1 cellular context compared by ENCODE assay signal in genomic region chr22:38974826-38975175, GRCh38.
TF ChIP-seq lines count a peak whose summit lies in the region.

No MANE protein-coding gene starts in this region.

TF ChIP-seq in H1, 55 proteins besides CTCF, POLR2A, EP300 and RAD21:
- TF ChIP-seq SUZ12 (IDR thresholded peaks at IDR 0.05; ENCODE audit: low read length) (no peak), PHF8 (conservative IDR thresholded peaks at IDR 0.05; ENCODE audit: low read depth, low read length) (no peak), JUND (IDR thresholded peaks at IDR 0.05; ENCODE audit: low read length) (no peak), FOSL1 (IDR thresholded peaks at IDR 0.05; ENCODE audit: insufficient read depth, low read depth, low read length) (no peak), RBBP5 (IDR thresholded peaks at IDR 0.05; ENCODE audit: borderline replicate concordance, low read depth, low read length) (no peak), SIRT6 (IDR thresholded peaks at IDR 0.05; ENCODE audit: low read length) (no peak), KDM4A (IDR thresholded peaks at IDR 0.05; ENCODE audit: low read depth, low read length, severe bottlenecking) (no peak), BCL11A (IDR thresholded peaks at IDR 0.05; ENCODE audit: low read depth in 2 of 2, low read length in 2 of 2) (no peak), KDM1A (IDR thresholded peaks at IDR 0.05; ENCODE audit: borderline replicate concordance, low read length) (no peak), CBX8 (IDR thresholded peaks at IDR 0.05; ENCODE audit: borderline replicate concordance, low read depth, low read length) (no peak), RFX5 (IDR thresholded peaks at IDR 0.05; ENCODE audit: borderline replicate concordance, low read depth, low read length) (no peak), HDAC2 (IDR thresholded peaks at IDR 0.05; ENCODE audit: borderline replicate concordance in 1 of 2, low read depth in 2 of 2, low read length in 2 of 2) (no peak), ATF3 (IDR thresholded peaks at IDR 0.05; ENCODE audit: insufficient read depth, low read depth, low read length) (no peak)
- TF ChIP-seq, protein P1, sequence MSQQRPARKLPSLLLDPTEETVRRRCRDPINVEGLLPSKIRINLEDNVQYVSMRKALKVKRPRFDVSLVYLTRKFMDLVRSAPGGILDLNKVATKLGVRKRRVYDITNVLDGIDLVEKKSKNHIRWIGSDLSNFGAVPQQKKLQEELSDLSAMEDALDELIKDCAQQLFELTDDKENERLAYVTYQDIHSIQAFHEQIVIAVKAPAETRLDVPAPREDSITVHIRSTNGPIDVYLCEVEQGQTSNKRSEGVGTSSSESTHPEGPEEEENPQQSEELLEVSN (IDR thresholded peaks at IDR 0.05), result no peak
